Comparison of ENCODE assay signal across 26 cellular contexts in the genomic region with DNA sequence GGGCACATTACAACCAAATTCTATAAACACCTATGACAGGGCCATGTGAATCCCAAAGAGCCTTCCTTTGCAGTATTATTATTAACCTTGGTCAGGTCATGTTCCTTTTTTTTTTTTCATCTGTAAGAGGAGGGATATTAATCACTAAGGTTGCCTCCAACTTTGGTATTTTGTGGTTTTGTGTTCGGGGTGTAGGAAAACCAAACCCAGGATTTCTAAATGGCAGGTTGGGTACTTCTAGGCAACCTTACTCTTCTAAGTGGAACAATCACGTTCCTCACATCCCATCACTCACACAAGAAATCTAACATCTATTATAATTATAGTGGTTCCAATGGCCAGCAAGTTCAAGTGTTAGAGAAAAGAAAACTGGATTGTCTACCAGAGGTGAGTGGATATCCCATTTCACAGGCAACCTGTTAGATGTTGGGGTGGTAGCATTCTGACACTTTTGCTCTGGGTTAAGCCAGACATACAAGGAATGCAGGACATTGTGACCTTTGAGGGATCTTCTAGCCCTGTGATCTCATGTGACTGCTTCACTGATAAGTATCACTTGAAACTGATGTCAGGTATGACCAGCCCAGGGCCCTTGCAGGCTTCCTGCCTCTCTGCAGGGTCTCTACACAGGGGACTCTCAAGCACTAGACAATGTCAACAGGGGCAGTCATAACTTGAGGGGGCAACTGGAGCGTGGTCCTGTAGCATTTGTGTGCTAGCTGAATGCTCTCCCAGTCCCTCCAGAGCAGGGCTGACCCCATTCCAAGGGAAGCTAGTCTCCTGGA.
DNase-seq lines count a peak whose midpoint lies in the region; ATAC-seq and TF ChIP-seq lines count a peak whose summit lies in the region.
"Had no signal": no experiment of that assay in that cellular context is flagged by ENCODE, and none has a peak within 500 bp of the region (broad histone marks: within the 10 kb centered on the region; RNA-seq: fewer than 3 reads in every experiment).

No MANE protein-coding gene starts in this region.

- H3K4me3 ChIP-seq in esophagus muscularis mucosa (no peak overlapping the region), gastrocnemius medialis (no peak overlapping the region)
- H3K4me3 ChIP-seq: BLaER1, colonic mucosa, thoracic aorta, vagina had no signal

- TF ChIP-seq CTCF in esophagus muscularis mucosa (IDR thresholded peaks at IDR 0.05): no peak
- no peak for TF ChIP-seq CTCF in gastrocnemius medialis (IDR thresholded peaks at IDR 0.05 in 4 of 5, conservative IDR thresholded peaks at IDR 0.05 in 1 of 5)
- no peak for TF ChIP-seq CTCF in GM10248 (IDR thresholded peaks at IDR 0.05; ENCODE audit: control extremely low read depth, extremely low read depth, low read depth, missing control alignments)

- DNase-seq in DMS53 (lab: John Stamatoyannopoulos, UW) (peak; percentile 59), DMS79 treated with DMSO at 0.1 percent for 48 hours (lab: John Stamatoyannopoulos, UW) (peak; percentile 61), esophagus muscularis mucosa (ENCODE audit: extremely low spot score) (no peak), gastrocnemius medialis (no peak), activated T-cell treated with anti-CD3 and anti-CD28 coated beads for 4 hours (no peak), GM10248 (ENCODE audit: extremely low spot score) (no peak)
- no peak for DNase-seq in activated CD4-positive, alpha-beta memory T cell treated with anti-CD3 and anti-CD28 coated beads for 36 hours
- DNase-seq: activated CD4-positive, alpha-beta memory T cell treated with anti-CD3 and anti-CD28 coated beads, Interleukin-2, amount 10 ng/mL, durations not matched to agents 7 days and 5 days; activated CD4-positive, alpha-beta T cell treated with anti-CD3 and anti-CD28 coated beads for 1 hour; amygdala; colonic mucosa; effector CD8-positive, alpha-beta T cell; naive thymus-derived CD8-positive, alpha-beta T cell; NCI-H2029; NCI-H774; occipital lobe; SHP77 treated with DMSO at 0.1 percent for 48 hours; stimulated activated naive CD4-positive, alpha-beta T cell treated with Interleukin-2 at 50 U/mL for 16 hours had no signal

- CTCF ChIA-PET in GM10248 (lab: Yijun Ruan, JAX): interaction anchor here (1.0 to 1.6 kb wide), 2 partner anchors 11 to 22 kb away, joined by 3 read pairs; no protein-coding TSS in a partner anchor
- CTCF ChIA-PET in activated CD4-positive, alpha-beta memory T cell treated with anti-CD3 and anti-CD28 coated beads for 36 hours (lab: Charles Lee): no interaction called here

- intact Hi-C loops in esophagus muscularis mucosa (cut with DNase I) (loop anchor here (2.0 to 10.0 kb wide), 4 partner anchors 62 to 371 kb away; no protein-coding TSS in a partner anchor), gastrocnemius medialis (cut with DNase I; ENCODE audit: low total_unique reads) (loop anchor here (2.0 to 10.0 kb wide), 3 partner anchors 65 to 371 kb away; no protein-coding TSS in a partner anchor)
- intact Hi-C loops in activated CD4-positive, alpha-beta memory T cell treated with anti-CD3 and anti-CD28 coated beads for 36 hours (cut with micrococcal nuclease): no loop called here

- 93% methylated on average over 3 of the region's 3 CpGs for WGBS in esophagus muscularis mucosa

- no peak for ATAC-seq in gastrocnemius medialis
- ATAC-seq: activated naive CD4-positive, alpha-beta T cell treated with anti-CD3 and anti-CD28 coated beads, Interleukin-2, amount 50 U/mL, for 72 hours; naive thymus-derived CD8-positive, alpha-beta T cell; Panc1 had no signal

- H3K36me3 Mint-ChIP-seq in activated CD4-positive, alpha-beta memory T cell treated with anti-CD3 and anti-CD28 coated beads for 36 hours: no peaks in the 10 kb centered on the region
- H3K36me3 Mint-ChIP-seq: activated naive CD4-positive, alpha-beta T cell treated with anti-CD3 and anti-CD28 coated beads, Interleukin-2, amount 50 U/mL, for 72 hours; naive thymus-derived CD8-positive, alpha-beta T cell had no signal

- in situ Hi-C loops in gastrocnemius medialis (cut with MboI; ENCODE audit: low sequenced_read_pairs in 4 of 4): no loop called here

- H3K27me3 ChIP-seq in esophagus muscularis mucosa: no peaks in the 10 kb centered on the region
- H3K27me3 ChIP-seq in gastrocnemius medialis: no peaks in the 10 kb centered on the region
- H3K27me3 ChIP-seq: BLaER1, colonic mucosa, vagina had no signal

- peak overlapping the region; percentile 26 to 60 (median 54) for H3K27ac ChIP-seq in esophagus muscularis mucosa (replicated peaks in 1 of 4)
- H3K27ac ChIP-seq in gastrocnemius medialis: peak overlapping the region in 3 of 4 donors; percentile 5 to 66 (median 25)
- H3K27ac ChIP-seq: BLaER1, colonic mucosa, HL-60, KMS-11, thoracic aorta, vagina had no signal

- H3K9me3 Mint-ChIP-seq in activated CD4-positive, alpha-beta memory T cell treated with anti-CD3 and anti-CD28 coated beads for 36 hours: no peaks in the 10 kb centered on the region
- H3K9me3 Mint-ChIP-seq: activated CD4-positive, alpha-beta memory T cell treated with anti-CD3 and anti-CD28 coated beads, Interleukin-2, amount 10 ng/mL, durations not matched to agents 7 days and 5 days; activated naive CD4-positive, alpha-beta T cell treated with anti-CD3 and anti-CD28 coated beads, Interleukin-2, amount 50 U/mL, for 72 hours; T-helper 2 cell treated with Interferon-gamma antibody and Interleukin-4, amounts not matched to agents 5 μg/mL and 100 μg/mL, for 36 hours had no signal

- no peak for TF ChIP-seq EP300 in esophagus muscularis mucosa (IDR thresholded peaks at IDR 0.05)

- H3K4me1 ChIP-seq in esophagus muscularis mucosa: peaks cover 34 to 62% (median 59%) of the 10 kb centered on the region in 4 donors
- H3K4me1 ChIP-seq in gastrocnemius medialis: peaks cover 13 to 21% of the 10 kb centered on the region in 2 donors
- H3K4me1 ChIP-seq: BLaER1, colonic mucosa, vagina had no signal

- H3K9me3 ChIP-seq in esophagus muscularis mucosa (no peaks in the 10 kb centered on the region), gastrocnemius medialis (no peaks in the 10 kb centered on the region)
- H3K9me3 ChIP-seq: BLaER1, colonic mucosa, thoracic aorta, vagina had no signal

- TF ChIP-seq POLR2A in esophagus muscularis mucosa (IDR thresholded peaks at IDR 0.05; ENCODE audit: low read depth): no peak
- no peak for TF ChIP-seq POLR2A in gastrocnemius medialis (IDR thresholded peaks at IDR 0.05)

- H3K27me3 Mint-ChIP-seq in activated CD4-positive, alpha-beta memory T cell treated with anti-CD3 and anti-CD28 coated beads for 36 hours: no peaks in the 10 kb centered on the region
- H3K27me3 Mint-ChIP-seq: activated CD4-positive, alpha-beta memory T cell treated with anti-CD3 and anti-CD28 coated beads, Interleukin-2, amount 10 ng/mL, durations not matched to agents 7 days and 5 days had no signal

- H3K36me3 ChIP-seq in esophagus muscularis mucosa (no peaks in the 10 kb centered on the region), gastrocnemius medialis (no peaks in the 10 kb centered on the region)
- H3K36me3 ChIP-seq: colonic mucosa, thoracic aorta, vagina had no signal

- H3K4me3 Mint-ChIP-seq in activated CD4-positive, alpha-beta memory T cell treated with anti-CD3 and anti-CD28 coated beads for 36 hours: no peak overlapping the region
- H3K4me3 Mint-ChIP-seq: activated CD4-positive, alpha-beta memory T cell treated with anti-CD3 and anti-CD28 coated beads, Interleukin-2, amount 10 ng/mL, durations not matched to agents 7 days and 5 days; naive thymus-derived CD8-positive, alpha-beta T cell; T-helper 2 cell treated with Interferon-gamma antibody and Interleukin-4, amounts not matched to agents 5 μg/mL and 100 μg/mL, for 36 hours had no signal

- H3K4me1 Mint-ChIP-seq in activated CD4-positive, alpha-beta memory T cell treated with anti-CD3 and anti-CD28 coated beads for 36 hours (ENCODE audit: low read depth): no peaks in the 10 kb centered on the region
- H3K4me1 Mint-ChIP-seq: activated CD4-positive, alpha-beta memory T cell treated with anti-CD3 and anti-CD28 coated beads, Interleukin-2, amount 10 ng/mL, durations not matched to agents 7 days and 5 days; naive thymus-derived CD8-positive, alpha-beta T cell had no signal

- POLR2A ChIA-PET in GM10248 (lab: Yijun Ruan, JAX): no interaction called here
- POLR2A ChIA-PET in activated CD4-positive, alpha-beta memory T cell treated with anti-CD3 and anti-CD28 coated beads for 36 hours (lab: Charles Lee): no interaction called here

- H3K27ac Mint-ChIP-seq in activated CD4-positive, alpha-beta memory T cell treated with anti-CD3 and anti-CD28 coated beads for 36 hours: no peak overlapping the region
- H3K27ac Mint-ChIP-seq: activated CD4-positive, alpha-beta memory T cell treated with anti-CD3 and anti-CD28 coated beads, Interleukin-2, amount 10 ng/mL, durations not matched to agents 7 days and 5 days; activated naive CD4-positive, alpha-beta T cell treated with anti-CD3 and anti-CD28 coated beads, Interleukin-2, amount 50 U/mL, for 72 hours; naive thymus-derived CD8-positive, alpha-beta T cell; T-helper 2 cell treated with Interferon-gamma antibody and Interleukin-4, amounts not matched to agents 5 μg/mL and 100 μg/mL, for 36 hours had no signal

Comparison
In these comparisons a context has a peak if more than half of its experiments do, and no peak if none do; other contexts are left out.
1. DNase-seq: peak in DMS53 (single experiment) and DMS79 treated with DMSO at 0.1 percent for 48 hours (single experiment); none in esophagus muscularis mucosa (single experiment), gastrocnemius medialis (0 of 2), activated T-cell treated with anti-CD3 and anti-CD28 coated beads for 4 hours (single experiment), GM10248 (single experiment) and activated CD4-positive, alpha-beta memory T cell treated with anti-CD3 and anti-CD28 coated beads for 36 hours (single experiment).